13 cellular contexts compared by ENCODE assay signal in genomic region chr2:46257476-46257875, GRCh38. TPM values are rescaled to one million over a fixed set of nuclear protein-coding genes. Genes with fewer than 3 reads are reported as not detected.
DNase-seq lines count a peak whose midpoint lies in the region; ATAC-seq and TF ChIP-seq lines count a peak whose summit lies in the region.
"Had no signal": no experiment of that assay in that cellular context is flagged by ENCODE, and none has a peak within 500 bp of the region (broad histone marks: within the 10 kb centered on the region; RNA-seq: fewer than 3 reads in every experiment).

No MANE protein-coding gene starts in this region.

- DNase-seq in HFF-Myc (ENCODE audit: extremely low read depth, low read depth) (peak; percentile 61), NCI-H2171 (lab: John Stamatoyannopoulos, UW) (peak; percentile 51), dermis blood vessel endothelial cell (peak; percentile 97), sciatic nerve (ENCODE audit: low spot score) (no peak), T-helper 17 cell (no peak), putamen (ENCODE audit: low spot score) (no peak)
- DNase-seq: activated CD4-positive, alpha-beta T cell treated with anti-CD3 and anti-CD28 coated beads, Interleukin-2, amount 10 ng/mL, durations not matched to agents 24 days and 14 days; GDM1; SIG-M5; substantia nigra had no signal

- H3K36me3 Mint-ChIP-seq in T-helper 17 cell (ENCODE audit: low read depth): no peaks in the 10 kb centered on the region
- H3K36me3 Mint-ChIP-seq: activated naive CD8-positive, alpha-beta T cell had no signal

- H3K27me3 Mint-ChIP-seq in T-helper 17 cell: peaks cover 19% of the 10 kb centered on the region
- H3K27me3 Mint-ChIP-seq: activated naive CD8-positive, alpha-beta T cell had no signal

- H3K4me1 Mint-ChIP-seq in T-helper 17 cell: no peaks in the 10 kb centered on the region

- H3K27ac Mint-ChIP-seq in T-helper 17 cell: no peak overlapping the region
- H3K27ac Mint-ChIP-seq: activated CD4-positive, alpha-beta T cell treated with anti-CD3 and anti-CD28 coated beads, Interleukin-2, amount 10 ng/mL, durations not matched to agents 24 days and 14 days; activated naive CD8-positive, alpha-beta T cell had no signal

- intact Hi-C loops in sciatic nerve (cut with DNase I): no loop called here

- H3K9me3 ChIP-seq in T-helper 17 cell (ENCODE audit: control insufficient read depth, low read length, poor library complexity, severe bottlenecking): no peaks in the 10 kb centered on the region

- H3K4me3 Mint-ChIP-seq in T-helper 17 cell: no peak overlapping the region
- H3K4me3 Mint-ChIP-seq: activated CD4-positive, alpha-beta T cell treated with anti-CD3 and anti-CD28 coated beads, Interleukin-2, amount 10 ng/mL, durations not matched to agents 24 days and 14 days; activated naive CD8-positive, alpha-beta T cell had no signal

- ATAC-seq in sciatic nerve: peak; percentile 27
- ATAC-seq in GM18520 (IDR thresholded peaks at IDR 0.05; ENCODE audit: unreplicated experiment): no peak
- ATAC-seq in GM18511 (IDR thresholded peaks at IDR 0.05; ENCODE audit: unreplicated experiment): no peak
- ATAC-seq in T-helper 17 cell: no peak

- no peak for TF ChIP-seq CTCF in HFF-Myc (IDR thresholded peaks at IDR 0.05; ENCODE audit: low read depth, low read length, missing control alignments)

- no peak overlapping the region for H3K4me3 ChIP-seq in HFF-Myc (replicated peaks; ENCODE audit: low read depth, low read length)

RNA-seq across cellular contexts. Expression of gene EPAS1, which starts 39.7 kb away (rescaled TPM):
- total RNA-seq in dermis blood vessel endothelial cell: 283 and 362 TPM in 2 replicates
- total RNA-seq in sciatic nerve: 270 TPM
- total RNA-seq in T-helper 17 cell: 1 to 10 TPM in 1 of 2 donors, under 1 TPM in 1; 0.97 to 9.1 TPM

Comparison
In these comparisons a context has a peak if more than half of its experiments do, and no peak if none do; other contexts are left out.
1. DNase-seq: peak in HFF-Myc (single experiment), NCI-H2171 (single experiment) and dermis blood vessel endothelial cell (single experiment); none in sciatic nerve (single experiment), T-helper 17 cell (0 of 3) and putamen (single experiment).
2. RNA of gene EPAS1, which starts 39.7 kb away (total RNA-seq): 283 to 362 TPM in dermis blood vessel endothelial cell and 270 TPM in sciatic nerve (single experiment); 0.97 to 9.1 TPM in T-helper 17 cell; every median in the first group is over 10 times any median in the second.